19 cellular contexts compared by ENCODE assay signal in the genomic region with DNA sequence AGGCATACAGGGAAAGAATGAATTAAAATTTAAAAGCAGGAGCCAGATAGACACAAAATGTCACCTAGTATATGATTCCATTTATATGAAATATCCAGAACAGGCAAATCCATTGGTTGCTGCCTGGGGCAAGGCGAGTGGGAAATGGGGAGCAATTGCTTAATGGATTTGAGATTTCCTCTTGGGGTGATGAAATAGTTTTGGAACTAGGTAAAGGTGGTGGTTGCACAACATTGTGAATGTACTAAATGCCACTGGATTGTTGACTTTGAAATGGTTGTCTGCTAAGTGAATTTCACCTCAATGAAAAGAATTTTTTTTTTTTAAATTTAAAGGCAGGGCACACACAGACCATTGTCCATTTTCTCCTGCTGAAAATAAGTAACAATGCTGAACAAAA.
"Had no signal": no experiment of that assay in that cellular context is flagged by ENCODE, and none has a peak within 500 bp of the region (broad histone marks: within the 10 kb centered on the region; RNA-seq: fewer than 3 reads in every experiment).

No MANE protein-coding gene starts in this region.

- H3K36me3 Mint-ChIP-seq: naive B cell, type B pancreatic cell had no signal

- H3K27ac Mint-ChIP-seq: nephron progenitor cell, type B pancreatic cell had no signal

- H3K27me3 ChIP-seq: dorsolateral prefrontal cortex, esophagus muscularis mucosa, foreskin keratinocyte, heart right ventricle, right atrium auricular region, uterus had no signal

- H3K4me3 Mint-ChIP-seq: central memory CD8-positive, alpha-beta T cell; naive B cell; nephron progenitor cell; type B pancreatic cell had no signal

- H3K4me1 ChIP-seq: foreskin keratinocyte, uterus had no signal

- ATAC-seq: foreskin keratinocyte, heart right ventricle had no signal

- H3K4me3 ChIP-seq: dorsolateral prefrontal cortex, esophagus muscularis mucosa, heart right ventricle, lung, right atrium auricular region, smooth muscle cell, uterus had no signal

- H3K9me3 ChIP-seq: esophagus muscularis mucosa, heart right ventricle, right atrium auricular region, uterus had no signal

- H3K27me3 Mint-ChIP-seq: central memory CD8-positive, alpha-beta T cell; naive B cell had no signal

- H3K36me3 ChIP-seq: right atrium auricular region, uterus had no signal

- H3K9me3 Mint-ChIP-seq: central memory CD8-positive, alpha-beta T cell; type B pancreatic cell had no signal

- H3K4me1 Mint-ChIP-seq: central memory CD8-positive, alpha-beta T cell; naive B cell had no signal

- H3K27ac ChIP-seq: esophagus muscularis mucosa, foreskin keratinocyte, uterus had no signal

- DNase-seq: cortex of kidney; dorsolateral prefrontal cortex; effector CD8-positive, alpha-beta T cell; heart right ventricle; hypothalamus; kidney glomerular epithelial cell; mesenchymal stem cell; naive B cell; nephron progenitor cell; stimulated activated CD4-positive, alpha-beta T cell treated with anti-CD3 and anti-CD28 coated beads, Interleukin-2, amount 100 ng/mL, for 48 hours; stimulated activated naive CD4-positive, alpha-beta T cell treated with Interleukin-2 at 50 U/mL for 16 hours; uterus had no signal
